27 cellular contexts compared by ENCODE assay signal in the genomic region with DNA sequence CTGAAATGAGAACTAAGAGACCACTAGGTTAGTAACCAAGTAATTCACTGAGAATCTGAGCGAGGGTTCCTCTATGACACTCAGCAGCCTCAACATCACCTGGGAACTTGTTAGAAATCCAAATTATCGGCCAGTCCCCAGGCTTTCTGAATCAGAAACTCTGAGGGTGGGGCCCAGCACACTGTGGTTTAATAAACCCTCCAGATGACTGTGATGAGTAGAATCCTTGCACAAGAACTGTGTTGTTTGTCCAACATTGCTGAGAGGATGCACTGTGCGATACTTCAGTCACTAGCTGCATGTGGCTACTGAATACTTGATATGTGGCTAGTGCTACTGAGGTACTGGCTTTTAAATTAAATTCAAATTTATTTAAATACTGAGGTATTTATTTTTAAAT.
"Had no signal": no experiment of that assay in that cellular context is flagged by ENCODE, and none has a peak within 500 bp of the region (broad histone marks: within the 10 kb centered on the region; RNA-seq: fewer than 3 reads in every experiment).

No MANE protein-coding gene starts in this region.

- H3K27me3 Mint-ChIP-seq: activated CD8-positive, alpha-beta T cell treated with anti-CD3 and anti-CD28 coated beads for 36 hours; activated naive CD8-positive, alpha-beta T cell treated with anti-CD3 and anti-CD28 coated beads, Interleukin-2, amount 50 U/mL, for 24 hours; progenitor cell of endocrine pancreas had no signal

- ATAC-seq: activated CD8-positive, alpha-beta memory T cell treated with anti-CD3 and anti-CD28 coated beads, Interleukin-2, amount 10 ng/mL, durations not matched to agents 7 days and 5 days; activated CD8-positive, alpha-beta T cell treated with anti-CD3 and anti-CD28 coated beads for 36 hours; activated naive CD8-positive, alpha-beta T cell treated with anti-CD3 and anti-CD28 coated beads, Interleukin-2, amount 50 U/mL, for 24 hours; body of pancreas; left lobe of liver; naive thymus-derived CD4-positive, alpha-beta T cell had no signal

- H3K9me3 Mint-ChIP-seq: activated CD4-positive, alpha-beta T cell treated with anti-CD3 and anti-CD28 coated beads, Interleukin-2, amount 10 ng/mL, durations not matched to agents 24 days and 14 days; activated CD8-positive, alpha-beta T cell treated with anti-CD3 and anti-CD28 coated beads for 36 hours; activated naive CD8-positive, alpha-beta T cell treated with anti-CD3 and anti-CD28 coated beads, Interleukin-2, amount 50 U/mL, for 24 hours; T-helper 1 cell treated with Interleukin-12 subunit alpha and Interleukin-12 subunit beta and Interleukin-4 antibody, amounts not matched to agents 30 μg/mL and 1 μg/mL, for 36 hours had no signal

- H3K4me3 ChIP-seq: body of pancreas, lung, sigmoid colon, spleen, upper lobe of left lung had no signal

- DNase-seq: activated CD4-positive, alpha-beta T cell treated with anti-CD3 and anti-CD28 coated beads, Interleukin-2, amount 10 ng/mL, durations not matched to agents 24 days and 14 days; activated CD4-positive, CD25-positive, alpha-beta regulatory T cell; activated CD8-positive, alpha-beta memory T cell treated with anti-CD3 and anti-CD28 coated beads, Interleukin-2, amount 10 ng/mL, durations not matched to agents 7 days and 5 days; activated CD8-positive, alpha-beta T cell treated with anti-CD3 and anti-CD28 coated beads for 36 hours; activated gamma-delta T cell; activated naive CD4-positive, alpha-beta T cell treated with anti-CD3 and anti-CD28 coated beads, Interleukin-2, amount 50 U/mL, for 16 hours; activated naive CD8-positive, alpha-beta T cell treated with anti-CD3 and anti-CD28 coated beads, Interleukin-2, amount 50 U/mL, for 24 hours; activated T-cell treated with anti-CD3 and anti-CD28 coated beads for 4 hours; anterior cingulate cortex; body of pancreas; caudate nucleus; dermis blood vessel endothelial cell; effector CD8-positive, alpha-beta T cell; kidney; naive thymus-derived CD4-positive, alpha-beta T cell; retina; sigmoid colon; spleen; stimulated activated CD4-positive, alpha-beta T cell treated with anti-CD3 and anti-CD28 coated beads, Interleukin-4, amount 100 ng/mL, for 1 hour; stimulated activated naive CD4-positive, alpha-beta T cell treated with Interleukin-2 at 50 U/mL for 16 hours; T1000; upper lobe of left lung had no signal

- H3K27ac Mint-ChIP-seq: activated CD4-positive, alpha-beta T cell treated with anti-CD3 and anti-CD28 coated beads, Interleukin-2, amount 10 ng/mL, durations not matched to agents 24 days and 14 days; activated CD8-positive, alpha-beta memory T cell treated with anti-CD3 and anti-CD28 coated beads, Interleukin-2, amount 10 ng/mL, durations not matched to agents 7 days and 5 days; activated CD8-positive, alpha-beta T cell treated with anti-CD3 and anti-CD28 coated beads for 36 hours; activated naive CD8-positive, alpha-beta T cell treated with anti-CD3 and anti-CD28 coated beads, Interleukin-2, amount 50 U/mL, for 24 hours; activated T-helper 1 cell treated with anti-CD3 and anti-CD28 coated beads, Interleukin-12 subunit alpha, Interleukin-12 subunit beta, Interleukin-2, Interleukin-4 antibody, amounts not matched to agents 30 ng/mL and 10 ng/mL and 1 ng/mL, durations not matched to agents 14 hours and 24 hours and 36 hours; naive thymus-derived CD4-positive, alpha-beta T cell; progenitor cell of endocrine pancreas; T-helper 1 cell treated with Interleukin-12 subunit alpha and Interleukin-12 subunit beta and Interleukin-4 antibody, amounts not matched to agents 30 μg/mL and 1 μg/mL, for 36 hours had no signal

- H3K36me3 Mint-ChIP-seq: activated CD8-positive, alpha-beta memory T cell treated with anti-CD3 and anti-CD28 coated beads, Interleukin-2, amount 10 ng/mL, durations not matched to agents 7 days and 5 days had no signal

- H3K4me3 Mint-ChIP-seq: activated CD4-positive, alpha-beta T cell treated with anti-CD3 and anti-CD28 coated beads, Interleukin-2, amount 10 ng/mL, durations not matched to agents 24 days and 14 days; activated CD8-positive, alpha-beta memory T cell treated with anti-CD3 and anti-CD28 coated beads, Interleukin-2, amount 10 ng/mL, durations not matched to agents 7 days and 5 days; activated CD8-positive, alpha-beta T cell treated with anti-CD3 and anti-CD28 coated beads for 36 hours; activated naive CD8-positive, alpha-beta T cell treated with anti-CD3 and anti-CD28 coated beads, Interleukin-2, amount 50 U/mL, for 24 hours; activated T-helper 1 cell treated with anti-CD3 and anti-CD28 coated beads, Interleukin-12 subunit alpha, Interleukin-12 subunit beta, Interleukin-2, Interleukin-4 antibody, amounts not matched to agents 30 ng/mL and 10 ng/mL and 1 ng/mL, durations not matched to agents 14 hours and 24 hours and 36 hours; naive thymus-derived CD4-positive, alpha-beta T cell; T-helper 1 cell treated with Interleukin-12 subunit alpha and Interleukin-12 subunit beta and Interleukin-4 antibody, amounts not matched to agents 30 μg/mL and 1 μg/mL, for 36 hours had no signal
